Comparison of ENCODE assay signal across 16 cellular contexts in genomic region chr13:33869005-33869404, GRCh38.
"Had no signal": no experiment of that assay in that cellular context is flagged by ENCODE, and none has a peak within 500 bp of the region (broad histone marks: within the 10 kb centered on the region; RNA-seq: fewer than 3 reads in every experiment).

No MANE protein-coding gene starts in this region.

- H3K36me3 Mint-ChIP-seq: natural killer cell treated with Interleukin-12 subunit alpha and Interleukin-12 subunit beta and Interleukin-15 and Interleukin-18, amount 100 ng/mL, for 72 hours had no signal

- H3K4me1 ChIP-seq: prostate gland, sigmoid colon had no signal

- H3K36me3 ChIP-seq: prostate gland, sigmoid colon had no signal

- H3K9me3 ChIP-seq: prostate gland, sigmoid colon had no signal

- H3K27ac Mint-ChIP-seq: activated naive CD8-positive, alpha-beta T cell treated with anti-CD3 and anti-CD28 coated beads for 36 hours; natural killer cell treated with Interleukin-12 subunit alpha and Interleukin-12 subunit beta and Interleukin-15 and Interleukin-18, amount 100 ng/mL, for 72 hours; stimulated activated naive B cell treated with anti-CD40 and anti-IgM and Interleukin-4, amounts not matched to agents 10 μg/mL and 1 μg/mL and 100 μg/mL, for 72 hours; type B pancreatic cell had no signal

- ATAC-seq: activated CD4-positive, CD25-positive, alpha-beta regulatory T cell treated with anti-CD3 and anti-CD28 coated beads, Interleukin-2, amount 50 U/mL, for 24 hours; left lobe of liver; natural killer cell treated with Interleukin-12 subunit alpha and Interleukin-12 subunit beta and Interleukin-15 and Interleukin-18, amount 100 ng/mL, for 72 hours; stimulated activated naive B cell treated with anti-CD40 and anti-IgM and Interleukin-4, amounts not matched to agents 10 μg/mL and 1 μg/mL and 100 μg/mL, for 72 hours had no signal

- H3K27me3 ChIP-seq: sigmoid colon had no signal

- H3K27ac ChIP-seq: coronary artery, epithelial cell of prostate, prostate gland, sigmoid colon had no signal

- H3K9me3 Mint-ChIP-seq: activated naive CD8-positive, alpha-beta T cell treated with anti-CD3 and anti-CD28 coated beads for 36 hours had no signal

- H3K4me3 ChIP-seq: coronary artery, prostate gland, sigmoid colon had no signal

- DNase-seq: activated effector memory CD4-positive, alpha-beta T cell treated with Interleukin-2 at 50 U/mL for 16 hours; activated naive CD8-positive, alpha-beta T cell treated with anti-CD3 and anti-CD28 coated beads for 36 hours; activated T-cell treated with anti-CD3 and anti-CD28 coated beads, Interleukin-2, amount 50 U/mL, for 1 hour; central memory CD4-positive, alpha-beta T cell; effector memory CD4-positive, alpha-beta T cell; hypothalamus; sigmoid colon; stimulated activated CD4-positive, alpha-beta T cell treated with anti-CD3 and anti-CD28 coated beads, Interleukin-2, amount 100 ng/mL, for 24 hours; stimulated activated naive B cell treated with anti-CD40 and anti-IgM and Interleukin-4, amounts not matched to agents 10 μg/mL and 1 μg/mL and 100 μg/mL, for 72 hours had no signal
